In the genomic region with DNA sequence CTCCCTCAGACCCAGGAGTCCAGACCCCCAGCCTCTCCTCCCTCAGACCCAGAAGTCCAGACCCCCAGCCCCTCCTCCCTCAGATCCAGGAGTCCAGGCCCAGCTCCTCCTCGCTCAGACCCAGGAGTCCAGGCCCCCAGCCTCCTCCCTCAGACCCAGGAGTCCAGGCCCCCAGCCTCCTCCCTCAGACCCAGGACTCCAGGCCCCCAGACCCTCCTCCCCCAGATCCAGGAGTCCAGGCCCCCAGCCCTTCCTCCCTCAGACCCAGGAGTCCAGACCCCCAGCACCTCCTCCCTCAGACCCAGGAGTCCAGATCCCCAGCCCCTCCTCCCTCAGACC, we compare ENCODE assay signal across 15 cellular contexts. TPM values are rescaled to one million over a fixed set of nuclear protein-coding genes. Genes with fewer than 3 reads are reported as not detected.
DNase-seq lines count a peak whose midpoint lies in the region; ATAC-seq and TF ChIP-seq lines count a peak whose summit lies in the region.
"Not testable (repeated sequence)": the region's sequence is repeated elsewhere in the genome, so short reads cannot be mapped to it uniquely, and the experiment has no call there.
"Had no signal": no experiment of that assay in that cellular context is flagged by ENCODE, and none has a peak within 500 bp of the region (broad histone marks: within the 10 kb centered on the region; RNA-seq: fewer than 3 reads in every experiment).

No MANE protein-coding gene starts in this region.

- not testable (repeated sequence) for DNase-seq in CD8-positive, alpha-beta memory T cell; activated CD4-positive, alpha-beta memory T cell treated with anti-CD3 and anti-CD28 coated beads for 36 hours; activated naive CD8-positive, alpha-beta T cell treated with anti-CD3 and anti-CD28 coated beads, Interleukin-2, amount 10 ng/mL, durations not matched to agents 7 days and 5 days; memory B cell (ENCODE audit: low spot score in 2 of 2)

- peak overlapping the region; percentile 95; the same call in 1 of the 2 replicates for H3K4me2 ChIP-seq in OCI-LY1 (ENCODE audit: low read length)

- peak overlapping the region in 4 of 8 donors; percentile 29 to 92 (median 84) for H3K27ac Mint-ChIP-seq in CD8-positive, alpha-beta memory T cell
- not testable (repeated sequence) for H3K27ac Mint-ChIP-seq in activated CD4-positive, alpha-beta memory T cell treated with anti-CD3 and anti-CD28 coated beads for 36 hours; activated naive CD8-positive, alpha-beta T cell treated with anti-CD3 and anti-CD28 coated beads, Interleukin-2, amount 10 ng/mL, durations not matched to agents 7 days and 5 days
- H3K27ac Mint-ChIP-seq in memory B cell, result peak overlapping the region; percentile 96
- H3K27ac Mint-ChIP-seq in stimulated activated memory B cell treated with anti-CD40 and anti-IgM and Interleukin-4, amounts not matched to agents 10 μg/mL and 1 μg/mL and 100 μg/mL, for 72 hours, result peak overlapping the region; percentile 96

- not testable (repeated sequence) for H3K79me2 ChIP-seq in OCI-LY1 (ENCODE audit: insufficient read depth, low read length)

- not testable (repeated sequence) for H3F3A ChIP-seq in OCI-LY1 (ENCODE audit: insufficient read depth, low read length)

- H3K4me3 Mint-ChIP-seq in CD8-positive, alpha-beta memory T cell, result peak overlapping the region in 6 of 7 donors; percentile 91 to 98 (median 92)
- H3K4me3 Mint-ChIP-seq in activated CD4-positive, alpha-beta memory T cell treated with anti-CD3 and anti-CD28 coated beads for 36 hours, result peak overlapping the region; percentile 90
- peak overlapping the region; percentile 97 for H3K4me3 Mint-ChIP-seq in activated naive CD8-positive, alpha-beta T cell treated with anti-CD3 and anti-CD28 coated beads, Interleukin-2, amount 10 ng/mL, durations not matched to agents 7 days and 5 days
- H3K4me3 Mint-ChIP-seq in memory B cell, result peak overlapping the region; percentile 99
- H3K4me3 Mint-ChIP-seq in stimulated activated memory B cell treated with anti-CD40 and anti-IgM and Interleukin-4, amounts not matched to agents 10 μg/mL and 1 μg/mL and 100 μg/mL, for 72 hours, result peak overlapping the region; percentile 96

- H3K4me3 ChIP-seq in CD8-positive, alpha-beta memory T cell (ENCODE audit: low read length), result not testable (repeated sequence)
- peak overlapping the region; percentile 98 for H3K4me3 ChIP-seq in OCI-LY1 (ENCODE audit: low read depth, low read length, poor library complexity, severe bottlenecking)

- intact Hi-C loops in activated CD4-positive, alpha-beta memory T cell treated with anti-CD3 and anti-CD28 coated beads for 36 hours (cut with micrococcal nuclease), result not testable (repeated sequence)

- H3K27me3 ChIP-seq in CD8-positive, alpha-beta memory T cell (ENCODE audit: insufficient read depth, low read length, poor library complexity, severe bottlenecking), result peaks cover 29% of the 10 kb centered on the region
- H3K27me3 ChIP-seq in OCI-LY1 (ENCODE audit: insufficient read depth, low read length), result not testable (repeated sequence)

- H3K27me3 Mint-ChIP-seq in CD8-positive, alpha-beta memory T cell, result peaks cover 22 to 25% of the 10 kb centered on the region in 2 donors
- H3K27me3 Mint-ChIP-seq in activated CD4-positive, alpha-beta memory T cell treated with anti-CD3 and anti-CD28 coated beads for 36 hours, result peaks cover 25% of the 10 kb centered on the region
- peaks cover 42% of the 10 kb centered on the region for H3K27me3 Mint-ChIP-seq in activated naive CD8-positive, alpha-beta T cell treated with anti-CD3 and anti-CD28 coated beads, Interleukin-2, amount 10 ng/mL, durations not matched to agents 7 days and 5 days
- peaks cover 22% of the 10 kb centered on the region for H3K27me3 Mint-ChIP-seq in memory B cell
- peaks cover 42% of the 10 kb centered on the region for H3K27me3 Mint-ChIP-seq in stimulated activated memory B cell treated with anti-CD40 and anti-IgM and Interleukin-4, amounts not matched to agents 10 μg/mL and 1 μg/mL and 100 μg/mL, for 72 hours

- peaks cover 38% of the 10 kb centered on the region for H3K4me1 ChIP-seq in CD8-positive, alpha-beta memory T cell (ENCODE audit: insufficient read depth, low read length)
- not testable (repeated sequence) for H3K4me1 ChIP-seq in OCI-LY1 (ENCODE audit: insufficient read depth, low read length, severe bottlenecking)

- H2AFZ ChIP-seq in OCI-LY1 (ENCODE audit: low read length), result not testable (repeated sequence)

- H3K9ac ChIP-seq in OCI-LY1 (ENCODE audit: low read length), result not testable (repeated sequence)

- not testable (repeated sequence) for H3K9me3 ChIP-seq in CD8-positive, alpha-beta memory T cell (ENCODE audit: low read length); OCI-LY1 (ENCODE audit: low read length)

- CTCF ChIA-PET in CD8-positive, alpha-beta memory T cell (lab: Charles Lee), result interaction anchor here (0.6 to 2.4 kb wide), 20 partner anchors 8 to 225 kb away, joined by 3 to 21 read pairs (median 4); partner anchors contain the start of genes SYNGR4 and TMEM143
- CTCF ChIA-PET in activated CD4-positive, alpha-beta memory T cell treated with anti-CD3 and anti-CD28 coated beads for 36 hours (lab: Charles Lee), result interaction anchor here (0.6 to 2.4 kb wide), 35 partner anchors 8 to 402 kb away, joined by 3 to 29 read pairs (median 4); partner anchors contain the start of genes GRWD1, SYNGR4 and TMEM143

- not testable (repeated sequence) for TF ChIP-seq CTCF in OCI-LY1 (IDR thresholded peaks at IDR 0.05; ENCODE audit: low read length)

- not testable (repeated sequence) for H3K9me3 Mint-ChIP-seq in CD8-positive, alpha-beta memory T cell; activated CD4-positive, alpha-beta memory T cell treated with anti-CD3 and anti-CD28 coated beads for 36 hours; activated naive CD8-positive, alpha-beta T cell treated with anti-CD3 and anti-CD28 coated beads, Interleukin-2, amount 10 ng/mL, durations not matched to agents 7 days and 5 days; memory B cell; stimulated activated memory B cell treated with anti-CD40 and anti-IgM and Interleukin-4, amounts not matched to agents 10 μg/mL and 1 μg/mL and 100 μg/mL, for 72 hours

- not testable (repeated sequence) for ATAC-seq in activated naive CD8-positive, alpha-beta T cell treated with anti-CD3 and anti-CD28 coated beads, Interleukin-2, amount 10 ng/mL, durations not matched to agents 7 days and 5 days (ENCODE audit: low read depth); memory B cell (ENCODE audit: low read depth); stimulated activated memory B cell treated with anti-CD40 and anti-IgM and Interleukin-4, amounts not matched to agents 10 μg/mL and 1 μg/mL and 100 μg/mL, for 72 hours

- peak overlapping the region; percentile 88 for H3K27ac ChIP-seq in CD8-positive, alpha-beta memory T cell (ENCODE audit: low read depth, low read length)
- H3K27ac ChIP-seq in OCI-LY1 (ENCODE audit: low read depth, low read length, poor library complexity, severe bottlenecking), result not testable (repeated sequence)

- not testable (repeated sequence) for H3K9me2 ChIP-seq in OCI-LY1 (ENCODE audit: low read depth, low read length)

- POLR2A ChIA-PET in CD8-positive, alpha-beta memory T cell (lab: Charles Lee), result interaction anchor here (1.0 to 1.2 kb wide), 3 partner anchors 23 to 70 kb away, joined by 3 to 8 read pairs (median 4); partner anchors contain the start of genes SYNGR4 and TMEM143
- POLR2A ChIA-PET in activated CD4-positive, alpha-beta memory T cell treated with anti-CD3 and anti-CD28 coated beads for 36 hours (lab: Charles Lee), result interaction anchor here (0.7 to 1.2 kb wide), 4 partner anchors 28 to 188 kb away, joined by 3 to 15 read pairs (median 3); partner anchors contain the start of genes SYNGR4 and TMEM143
- POLR2A ChIA-PET in activated naive CD8-positive, alpha-beta T cell treated with anti-CD3 and anti-CD28 coated beads, Interleukin-2, amount 10 ng/mL, durations not matched to agents 7 days and 5 days (lab: Charles Lee), result interaction anchor here (0.8 to 2.0 kb wide), 6 partner anchors 9 to 137 kb away, joined by 3 to 25 read pairs (median 7); partner anchors contain the start of genes CARD8, SYNGR4 and TMEM143

- H3K36me3 Mint-ChIP-seq in CD8-positive, alpha-beta memory T cell, result peaks cover 0 to 31% (median 5%) of the 10 kb centered on the region in 3 donors
- H3K36me3 Mint-ChIP-seq in activated CD4-positive, alpha-beta memory T cell treated with anti-CD3 and anti-CD28 coated beads for 36 hours, result peaks cover 13% of the 10 kb centered on the region
- peaks cover 13% of the 10 kb centered on the region for H3K36me3 Mint-ChIP-seq in activated naive CD8-positive, alpha-beta T cell treated with anti-CD3 and anti-CD28 coated beads, Interleukin-2, amount 10 ng/mL, durations not matched to agents 7 days and 5 days
- not testable (repeated sequence) for H3K36me3 Mint-ChIP-seq in memory B cell
- peaks cover 14% of the 10 kb centered on the region for H3K36me3 Mint-ChIP-seq in stimulated activated memory B cell treated with anti-CD40 and anti-IgM and Interleukin-4, amounts not matched to agents 10 μg/mL and 1 μg/mL and 100 μg/mL, for 72 hours

- H3K36me3 ChIP-seq in CD8-positive, alpha-beta memory T cell (ENCODE audit: insufficient read depth, low read length), result peaks cover 15% of the 10 kb centered on the region
- peaks cover 13% of the 10 kb centered on the region; the same call in 1 of the 2 replicates for H3K36me3 ChIP-seq in OCI-LY1 (ENCODE audit: insufficient read depth, low read length)

- H4K20me1 ChIP-seq in OCI-LY1 (ENCODE audit: insufficient read depth, low read length), result not testable (repeated sequence)

- peaks cover 26 to 56% (median 32%) of the 10 kb centered on the region in 3 donors for H3K4me1 Mint-ChIP-seq in CD8-positive, alpha-beta memory T cell
- H3K4me1 Mint-ChIP-seq in activated CD4-positive, alpha-beta memory T cell treated with anti-CD3 and anti-CD28 coated beads for 36 hours (ENCODE audit: low read depth), result peaks cover 25% of the 10 kb centered on the region
- H3K4me1 Mint-ChIP-seq in activated naive CD8-positive, alpha-beta T cell treated with anti-CD3 and anti-CD28 coated beads, Interleukin-2, amount 10 ng/mL, durations not matched to agents 7 days and 5 days, result peaks cover 19% of the 10 kb centered on the region
- peaks cover 40% of the 10 kb centered on the region for H3K4me1 Mint-ChIP-seq in memory B cell
- peaks cover 56% of the 10 kb centered on the region for H3K4me1 Mint-ChIP-seq in stimulated activated memory B cell treated with anti-CD40 and anti-IgM and Interleukin-4, amounts not matched to agents 10 μg/mL and 1 μg/mL and 100 μg/mL, for 72 hours

RNA-seq across cellular contexts. Expression of gene KDELR1, which starts 0.6 kb away (rescaled TPM):
- total RNA-seq in CD8-positive, alpha-beta memory T cell, result 10 to 100 TPM; 78.7 to 82.9 TPM
- polyA plus RNA-seq in CD8-positive, alpha-beta memory T cell, result 32.5 TPM
- total RNA-seq in activated CD4-positive, alpha-beta memory T cell treated with anti-CD3 and anti-CD28 coated beads for 36 hours, result 10 to 100 TPM; 82.9 to 88.1 TPM
- 10 to 100 TPM; 75.8 to 75.9 TPM for total RNA-seq in activated naive CD8-positive, alpha-beta T cell treated with anti-CD3 and anti-CD28 coated beads, Interleukin-2, amount 10 ng/mL, durations not matched to agents 7 days and 5 days

RNA-seq across cellular contexts. Expression of gene GRIN2D, which starts 1.5 kb away (rescaled TPM):
- under 1 TPM; 0.13 to 0.26 TPM for total RNA-seq in CD8-positive, alpha-beta memory T cell
- 0.05 TPM for polyA plus RNA-seq in CD8-positive, alpha-beta memory T cell
- under 1 TPM; 0.07 TPM for total RNA-seq in activated CD4-positive, alpha-beta memory T cell treated with anti-CD3 and anti-CD28 coated beads for 36 hours
- total RNA-seq in activated naive CD8-positive, alpha-beta T cell treated with anti-CD3 and anti-CD28 coated beads, Interleukin-2, amount 10 ng/mL, durations not matched to agents 7 days and 5 days, result under 1 TPM; 0.14 to 0.17 TPM
- total RNA-seq: Daoy had no signal

RNA-seq across cellular contexts. Expression of gene SYNGR4, which starts 27.8 kb away (rescaled TPM):
- not detected for total RNA-seq in CD8-positive, alpha-beta memory T cell
- polyA plus RNA-seq in CD8-positive, alpha-beta memory T cell, result not detected
- under 1 TPM in 1 of 2 experiments, not detected in 1; 0.21 TPM for total RNA-seq in activated CD4-positive, alpha-beta memory T cell treated with anti-CD3 and anti-CD28 coated beads for 36 hours
- under 1 TPM in 1 of 2 experiments, not detected in 1; 0.30 TPM for total RNA-seq in activated naive CD8-positive, alpha-beta T cell treated with anti-CD3 and anti-CD28 coated beads, Interleukin-2, amount 10 ng/mL, durations not matched to agents 7 days and 5 days
- total RNA-seq: Daoy, endothelial cell of umbilical vein, lung, MCF 10A, ovary, PC-3, right atrium auricular region, spleen had no signal
- polyA plus RNA-seq: cardiac muscle cell, endothelial cell of umbilical vein, lung, ovary had no signal

RNA-seq across cellular contexts. Expression of gene TMEM143, which starts 28.2 kb away (rescaled TPM):
- total RNA-seq in CD8-positive, alpha-beta memory T cell, result 10 to 100 TPM; 11.4 to 15.8 TPM
- polyA plus RNA-seq in CD8-positive, alpha-beta memory T cell, result 9.2 TPM
- 10 to 100 TPM; 17.1 to 17.9 TPM for total RNA-seq in activated CD4-positive, alpha-beta memory T cell treated with anti-CD3 and anti-CD28 coated beads for 36 hours
- total RNA-seq in activated naive CD8-positive, alpha-beta T cell treated with anti-CD3 and anti-CD28 coated beads, Interleukin-2, amount 10 ng/mL, durations not matched to agents 7 days and 5 days, result 10 to 100 TPM; 24.8 to 26.1 TPM

RNA-seq across cellular contexts. Expression of gene GRWD1, which starts 53.8 kb away (rescaled TPM):
- total RNA-seq in CD8-positive, alpha-beta memory T cell, result 100 to 1,000 TPM; 105 to 107 TPM
- polyA plus RNA-seq in CD8-positive, alpha-beta memory T cell, result 45.6 TPM
- 10 to 100 TPM; 38.8 to 45.3 TPM for total RNA-seq in activated CD4-positive, alpha-beta memory T cell treated with anti-CD3 and anti-CD28 coated beads for 36 hours
- total RNA-seq in activated naive CD8-positive, alpha-beta T cell treated with anti-CD3 and anti-CD28 coated beads, Interleukin-2, amount 10 ng/mL, durations not matched to agents 7 days and 5 days, result 10 to 100 TPM; 31.3 to 36.0 TPM
